In genomic region chr1:172360511-172360910, GRCh38 we compare ENCODE assay signal across 12 cellular contexts. TPM values are rescaled to one million over a fixed set of nuclear protein-coding genes. Genes with fewer than 3 reads are reported as not detected.
A peak's percentile ranks its signal among the peaks of the same experiment; 100 is the strongest.
DNase-seq lines count a peak whose midpoint lies in the region; ATAC-seq and TF ChIP-seq lines count a peak whose summit lies in the region.
"Had no signal": no experiment of that assay in that cellular context is flagged by ENCODE, and none has a peak within 500 bp of the region (broad histone marks: within the 10 kb centered on the region; RNA-seq: fewer than 3 reads in every experiment).

No MANE protein-coding gene starts in this region.

- peak overlapping the region; percentile 62 for H3K27ac Mint-ChIP-seq in CD4-positive, alpha-beta T cell
- H3K27ac Mint-ChIP-seq in chondrocyte (ENCODE audit: unreplicated experiment) (peak overlapping the region; percentile 89), nephron (no peak overlapping the region)
- H3K27ac Mint-ChIP-seq: activated naive CD4-positive, alpha-beta T cell treated with anti-CD3 and anti-CD28 coated beads for 36 hours had no signal

- no peak for TF ChIP-seq CTCF in CD4-positive, alpha-beta T cell (IDR thresholded peaks at IDR 0.05)
- no peak for TF ChIP-seq CTCF in Loucy (conservative IDR thresholded peaks at IDR 0.05; ENCODE audit: low read length)
- TF ChIP-seq CTCF in chondrocyte (IDR thresholded peaks at IDR 0.05), result no peak
- TF ChIP-seq CTCF in nephron (IDR thresholded peaks at IDR 0.05; ENCODE audit: unreplicated experiment in 3 of 3), result no peak
- no peak for TF ChIP-seq CTCF in GM13976 (IDR thresholded peaks at IDR 0.05; ENCODE audit: borderline replicate concordance, control extremely low read depth, extremely low read depth, insufficient read depth, missing control alignments)

- POLR2A ChIA-PET in CD4-positive, alpha-beta T cell (lab: Charles Lee), result interaction anchor here (1.5 to 3.3 kb wide), 5 partner anchors 13 to 179 kb away, joined by 3 to 43 read pairs (median 24); no protein-coding TSS in a partner anchor

- no peak for DNase-seq in CD4-positive, alpha-beta T cell
- DNase-seq in chondrocyte (ENCODE audit: low spot score), result no peak
- DNase-seq in GM13976 (ENCODE audit: low spot score), result no peak
- DNase-seq in T-helper 9 cell, result no peak
- DNase-seq in NCI-H2107 (lab: John Stamatoyannopoulos, UW), result no peak
- DNase-seq: activated naive CD4-positive, alpha-beta T cell treated with anti-CD3 and anti-CD28 coated beads for 36 hours; DMS79; NCI-H1105 treated with DMSO at 0.1 percent for 48 hours had no signal

- peak overlapping the region; percentile 16 for H3K4me3 Mint-ChIP-seq in CD4-positive, alpha-beta T cell
- H3K4me3 Mint-ChIP-seq in chondrocyte (ENCODE audit: unreplicated experiment), result no peak overlapping the region
- H3K4me3 Mint-ChIP-seq in nephron, result peak overlapping the region; percentile 22 to 60 (median 54)
- H3K4me3 Mint-ChIP-seq: activated naive CD4-positive, alpha-beta T cell treated with anti-CD3 and anti-CD28 coated beads for 36 hours had no signal

- peak overlapping the region; percentile 34; the same call in 1 of the 2 replicates for H2AFZ ChIP-seq in Loucy (ENCODE audit: low read length)

- H3F3A ChIP-seq in Loucy (ENCODE audit: low read depth), result peaks cover 16% of the 10 kb centered on the region

- H3K9me3 Mint-ChIP-seq in CD4-positive, alpha-beta T cell, result no peaks in the 10 kb centered on the region
- H3K9me3 Mint-ChIP-seq in chondrocyte (ENCODE audit: low read depth) (peaks cover 3% of the 10 kb centered on the region), nephron (peaks cover 10% of the 10 kb centered on the region)
- H3K9me3 Mint-ChIP-seq: activated naive CD4-positive, alpha-beta T cell treated with anti-CD3 and anti-CD28 coated beads for 36 hours had no signal

- no peak overlapping the region for H3K27ac ChIP-seq in CD4-positive, alpha-beta T cell (ENCODE audit: low read depth, low read length)
- H3K27ac ChIP-seq: neutrophil had no signal

- peak overlapping the region; percentile 72 for H3K4me2 ChIP-seq in Loucy (ENCODE audit: low read depth, low read length, poor library complexity, severe bottlenecking)

- no peaks in the 10 kb centered on the region for H3K27me3 Mint-ChIP-seq in CD4-positive, alpha-beta T cell
- H3K27me3 Mint-ChIP-seq in chondrocyte (ENCODE audit: low read depth) (no peaks in the 10 kb centered on the region), nephron (ENCODE audit: low read depth) (no peaks in the 10 kb centered on the region)

- no peaks in the 10 kb centered on the region for H3K27me3 ChIP-seq in CD4-positive, alpha-beta T cell (ENCODE audit: control insufficient read depth, insufficient read depth, low read length)
- H3K27me3 ChIP-seq in Loucy (ENCODE audit: insufficient read depth, low read length, poor library complexity, severe bottlenecking), result no peaks in the 10 kb centered on the region
- H3K27me3 ChIP-seq: neutrophil had no signal

- H3K36me3 ChIP-seq in Loucy (ENCODE audit: insufficient read depth, low read length), result no peaks in the 10 kb centered on the region
- H3K36me3 ChIP-seq: neutrophil had no signal

- H3K36me3 Mint-ChIP-seq in CD4-positive, alpha-beta T cell (ENCODE audit: low read depth), result no peaks in the 10 kb centered on the region
- H3K36me3 Mint-ChIP-seq in chondrocyte (ENCODE audit: low read depth), result no peaks in the 10 kb centered on the region
- peaks cover 12% of the 10 kb centered on the region for H3K36me3 Mint-ChIP-seq in nephron (ENCODE audit: low read depth)

- CTCF ChIA-PET in CD4-positive, alpha-beta T cell (lab: Charles Lee), result interaction anchor here (0.9 to 1.0 kb wide), 2 partner anchors 19 to 39 kb away, joined by 3 read pairs; no protein-coding TSS in a partner anchor

- in situ Hi-C loops in GM13976 (cut with MboI; ENCODE audit: low sequenced_read_pairs, unreplicated experiment), result no loop called here

- peak overlapping the region; percentile 25 for H3K9ac ChIP-seq in Loucy (ENCODE audit: low read depth, low read length, poor library complexity, severe bottlenecking)

- no peaks in the 10 kb centered on the region for H4K20me1 ChIP-seq in Loucy (ENCODE audit: insufficient read depth, low read length, poor library complexity, severe bottlenecking)

- no peaks in the 10 kb centered on the region for H3K9me2 ChIP-seq in Loucy (replicated peaks; ENCODE audit: low read depth, low read length)

- H3K79me2 ChIP-seq in Loucy (ENCODE audit: insufficient read depth, low read length), result no peaks in the 10 kb centered on the region

- peaks cover 60% of the 10 kb centered on the region for H3K4me1 ChIP-seq in Loucy (ENCODE audit: insufficient read depth, low read length, poor library complexity, severe bottlenecking)

- no peak for ATAC-seq in CD4-positive, alpha-beta T cell (ENCODE audit: poor library complexity)
- no peak for ATAC-seq in GM21723 (IDR thresholded peaks at IDR 0.05; ENCODE audit: unreplicated experiment)

- intact Hi-C loops in CD4-positive, alpha-beta T cell (cut with DNase I, micrococcal nuclease), result no loop called here

- peaks cover 16% of the 10 kb centered on the region for H3K4me1 Mint-ChIP-seq in CD4-positive, alpha-beta T cell (ENCODE audit: low read depth)
- H3K4me1 Mint-ChIP-seq in chondrocyte (ENCODE audit: low read depth) (peaks cover 56% of the 10 kb centered on the region), nephron (peaks cover 42% of the 10 kb centered on the region)

- no peaks in the 10 kb centered on the region for H3K9me3 ChIP-seq in CD4-positive, alpha-beta T cell (ENCODE audit: control insufficient read depth, low read length)
- 0 out of 2 replicates have a peak, but pooled peaks cover under 1% of the 10 kb centered on the region for H3K9me3 ChIP-seq in Loucy (ENCODE audit: insufficient read depth, low read depth, low read length)
- H3K9me3 ChIP-seq: neutrophil had no signal

- H3K4me3 ChIP-seq in Loucy (ENCODE audit: low read length, poor library complexity, severe bottlenecking), result no peak overlapping the region

RNA-seq across cellular contexts. Expression of gene C1orf105, which starts 60.0 kb away (rescaled TPM):
- total RNA-seq in CD4-positive, alpha-beta T cell, result not detected
- total RNA-seq in chondrocyte, result not detected in 3 replicates
- total RNA-seq: activated naive CD4-positive, alpha-beta T cell treated with anti-CD3 and anti-CD28 coated beads for 36 hours had no signal

Comparison
In these comparisons a context has a peak if more than half of its experiments do, and no peak if none do; other contexts are left out.
1. H3K27ac Mint-ChIP-seq: peak in CD4-positive, alpha-beta T cell (single experiment) and chondrocyte (single experiment); none in nephron (0 of 3).